Comparison of ENCODE assay signal across 27 cellular contexts in the genomic region with DNA sequence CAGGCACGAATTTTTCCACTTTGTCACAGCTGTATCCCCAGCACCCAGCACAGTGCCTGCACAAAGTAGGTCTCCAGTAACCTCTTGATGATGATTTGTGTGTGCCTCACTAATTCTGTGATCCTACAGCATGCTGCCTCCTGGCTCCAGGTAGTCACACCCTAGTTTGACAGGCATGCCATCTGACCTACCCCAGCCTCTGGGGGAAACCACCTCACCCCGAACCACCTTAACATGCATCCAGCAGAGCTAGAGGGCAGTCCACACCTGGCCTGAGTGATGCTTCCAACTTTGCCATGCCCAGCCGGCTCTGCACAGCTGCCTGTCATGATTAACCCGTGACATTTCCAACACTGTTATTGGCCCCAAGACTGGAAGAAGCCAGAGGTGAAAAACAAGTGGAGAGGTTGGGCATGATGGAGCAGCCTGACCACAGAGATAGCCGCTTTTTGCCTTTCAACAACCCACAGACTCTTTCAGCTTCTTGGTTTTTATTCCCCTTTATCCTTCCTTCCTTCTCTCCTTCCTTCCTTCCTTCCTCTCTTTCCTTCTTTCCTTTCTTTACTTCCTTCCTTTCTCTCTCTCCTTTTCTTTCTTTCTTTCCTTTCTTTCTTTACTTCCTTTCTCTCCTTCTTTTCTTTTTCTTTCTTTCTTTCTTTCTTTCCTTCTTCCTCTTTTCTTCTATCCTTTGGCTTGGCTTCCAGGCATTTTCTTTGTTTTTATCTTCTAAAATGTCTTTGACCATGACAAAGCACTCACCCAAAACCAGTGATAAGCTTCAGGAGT.
"Had no signal": no experiment of that assay in that cellular context is flagged by ENCODE, and none has a peak within 500 bp of the region (broad histone marks: within the 10 kb centered on the region; RNA-seq: fewer than 3 reads in every experiment).

No MANE protein-coding gene starts in this region.

- H3K27ac ChIP-seq: adrenal gland, coronary artery, SK-N-MC had no signal

- DNase-seq: activated CD4-positive, alpha-beta T cell treated with anti-CD3 and anti-CD28 coated beads for 4 hours; activated CD8-positive, alpha-beta memory T cell treated with anti-CD3 and anti-CD28 coated beads, Interleukin-2, amount 50 U/mL, for 4 hours; activated CD8-positive, alpha-beta T cell treated with anti-CD3 and anti-CD28 coated beads for 36 hours; activated naive CD4-positive, alpha-beta T cell treated with anti-CD3 and anti-CD28 coated beads, Interleukin-2, amount 50 U/mL, for 16 hours; activated naive CD8-positive, alpha-beta T cell treated with anti-CD3 and anti-CD28 coated beads, Interleukin-2, amount 10 ng/mL, durations not matched to agents 7 days and 5 days; activated T-cell treated with anti-CD3 and anti-CD28 coated beads, Interleukin-2, amount 50 U/mL, for 72 hours; adrenal gland; anterior cingulate cortex; caudate nucleus; MV-4-11; NCI-H1105; NCI-H1436; NCI-H1694 treated with DMSO at 0.1 percent for 48 hours; NCI-H2029 treated with DMSO at 0.1 percent for 48 hours; NCI-H510A treated with DMSO at 0.1 percent for 48 hours; NCI-H69; NK-92 treated with Interleukin-12 subunit alpha and Interleukin-12 subunit beta, amount 100 ng/mL, for 24 hours; OCI-M1; RPMI8226; T-cell; T-helper 2 cell; T1000 had no signal

- H3K4me1 ChIP-seq: adrenal gland had no signal

- H3K36me3 ChIP-seq: adrenal gland had no signal

- H3K9me3 ChIP-seq: adrenal gland had no signal

- H3K4me3 ChIP-seq: adrenal gland, coronary artery, SK-N-MC had no signal

- FAIRE-seq: TTC549 had no signal

- H3K27me3 ChIP-seq: adrenal gland had no signal

- ATAC-seq: activated CD8-positive, alpha-beta T cell treated with anti-CD3 and anti-CD28 coated beads for 36 hours; activated T-cell treated with anti-CD3 and anti-CD28 coated beads, Interleukin-2, amount 50 U/mL, for 72 hours; Panc1; Right ventricle myocardium inferior; T-cell had no signal
